ENCODE assay signal across 21 cellular contexts in the genomic region with DNA sequence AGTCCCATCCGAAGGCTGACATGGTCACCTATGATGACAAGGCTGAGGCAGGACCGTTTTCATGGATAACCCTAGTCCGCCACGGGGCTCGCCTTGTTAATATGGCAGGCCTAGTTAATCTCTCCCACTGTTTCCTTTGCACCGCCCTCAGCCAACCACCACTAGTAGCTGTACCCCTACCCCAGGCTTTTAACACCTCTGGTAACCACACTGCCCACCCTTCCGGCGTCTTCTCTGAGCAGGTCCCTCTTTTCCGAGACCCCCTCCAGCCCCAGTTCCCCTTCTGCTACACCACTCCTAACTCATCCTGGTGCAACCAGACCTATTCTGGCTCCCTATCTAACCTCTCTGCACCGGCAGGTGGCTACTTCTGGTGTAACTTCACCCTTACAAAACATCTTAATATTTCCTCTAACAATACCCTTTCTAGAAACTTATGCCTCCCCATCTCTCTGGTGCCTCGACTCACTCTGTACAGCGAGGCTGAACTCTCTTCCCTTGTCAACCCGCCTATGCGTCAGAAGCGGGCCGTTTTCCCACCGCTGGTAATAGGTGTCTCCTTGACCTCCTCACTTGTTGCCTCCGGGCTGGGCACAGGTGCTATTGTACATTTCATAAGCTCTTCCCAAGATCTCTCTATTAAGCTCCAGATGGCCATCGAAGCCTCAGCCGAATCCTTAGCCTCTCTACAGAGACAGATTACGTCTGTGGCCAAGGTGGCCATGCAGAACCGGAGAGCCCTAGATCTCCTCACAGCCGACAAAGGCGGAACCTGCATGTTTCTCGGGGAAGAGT.
DNase-seq lines count a peak whose midpoint lies in the region; ATAC-seq, FAIRE-seq and TF ChIP-seq lines count a peak whose summit lies in the region.
"Had no signal": no experiment of that assay in that cellular context is flagged by ENCODE, and none has a peak within 500 bp of the region (broad histone marks: within the 10 kb centered on the region; RNA-seq: fewer than 3 reads in every experiment).

No MANE protein-coding gene starts in this region.

- no peaks in the 10 kb centered on the region for H3K36me3 Mint-ChIP-seq in IgD-negative memory B cell
- peaks cover 2% of the 10 kb centered on the region for H3K36me3 Mint-ChIP-seq in astrocyte (ENCODE audit: low read depth, unreplicated experiment)
- H3K36me3 Mint-ChIP-seq in neural progenitor cell = peaks cover 35% of the 10 kb centered on the region
- peaks cover 1 to 8% of the 10 kb centered on the region in 2 donors for H3K36me3 Mint-ChIP-seq in activated T-cell treated with anti-CD3 and anti-CD28 coated beads, Interleukin-2, amount 50 U/mL, for 72 hours (ENCODE audit: insufficient read depth in 2 of 2)
- peaks cover 30% of the 10 kb centered on the region for H3K36me3 Mint-ChIP-seq in glutamatergic neuron (ENCODE audit: unreplicated experiment)
- H3K36me3 Mint-ChIP-seq: CD4-positive, CD25-positive, alpha-beta regulatory T cell had no signal

- H3K9ac ChIP-seq in astrocyte (ENCODE audit: low read length) = no peak overlapping the region
- H3K9ac ChIP-seq in neural progenitor cell = no peak overlapping the region

- H3K27me3 ChIP-seq in astrocyte (ENCODE audit: insufficient read depth, low read length) (no peaks in the 10 kb centered on the region), neural progenitor cell (no peaks in the 10 kb centered on the region)
- H3K27me3 ChIP-seq: BE2C had no signal

- no peaks in the 10 kb centered on the region for H3K27me3 Mint-ChIP-seq in IgD-negative memory B cell
- no peaks in the 10 kb centered on the region for H3K27me3 Mint-ChIP-seq in astrocyte (ENCODE audit: low read depth, unreplicated experiment)
- peaks cover 13% of the 10 kb centered on the region for H3K27me3 Mint-ChIP-seq in neural progenitor cell (ENCODE audit: insufficient read depth, low read depth)
- peaks cover 12% of the 10 kb centered on the region for H3K27me3 Mint-ChIP-seq in activated T-cell treated with anti-CD3 and anti-CD28 coated beads, Interleukin-2, amount 50 U/mL, for 72 hours (ENCODE audit: low read depth)
- peaks cover 12% of the 10 kb centered on the region for H3K27me3 Mint-ChIP-seq in glutamatergic neuron (ENCODE audit: unreplicated experiment)
- H3K27me3 Mint-ChIP-seq: CD4-positive, CD25-positive, alpha-beta regulatory T cell had no signal

- H3K4me1 Mint-ChIP-seq in IgD-negative memory B cell (peaks cover 0 to 2% (median 0%) of the 10 kb centered on the region in 3 donors), astrocyte (ENCODE audit: low read depth, unreplicated experiment) (no peaks in the 10 kb centered on the region), neural progenitor cell (no peaks in the 10 kb centered on the region), glutamatergic neuron (ENCODE audit: low read depth, unreplicated experiment) (no peaks in the 10 kb centered on the region)
- H3K4me1 Mint-ChIP-seq in activated T-cell treated with anti-CD3 and anti-CD28 coated beads, Interleukin-2, amount 50 U/mL, for 72 hours (ENCODE audit: low read depth) = no peaks in the 10 kb centered on the region
- H3K4me1 Mint-ChIP-seq: CD4-positive, CD25-positive, alpha-beta regulatory T cell had no signal

- H2AFZ ChIP-seq in astrocyte (ENCODE audit: low read depth, low read length) (no peak overlapping the region), neural progenitor cell (replicated peaks) (no peak overlapping the region)

- H3K4me3 Mint-ChIP-seq in IgD-negative memory B cell = peak overlapping the region in 1 of 4 donors; percentile 49
- H3K4me3 Mint-ChIP-seq in astrocyte (ENCODE audit: unreplicated experiment) = no peak overlapping the region
- H3K4me3 Mint-ChIP-seq in neural progenitor cell = no peak overlapping the region
- no peak overlapping the region for H3K4me3 Mint-ChIP-seq in activated T-cell treated with anti-CD3 and anti-CD28 coated beads, Interleukin-2, amount 50 U/mL, for 72 hours
- H3K4me3 Mint-ChIP-seq in glutamatergic neuron (ENCODE audit: unreplicated experiment) = no peak overlapping the region
- H3K4me3 Mint-ChIP-seq: CD4-positive, CD25-positive, alpha-beta regulatory T cell; HFFc6 had no signal

- H3K4me1 ChIP-seq in astrocyte (ENCODE audit: insufficient read depth, low read length) (no peaks in the 10 kb centered on the region), neural progenitor cell (no peaks in the 10 kb centered on the region)
- H3K4me1 ChIP-seq: BE2C, Caco-2 had no signal

- H3K36me3 ChIP-seq in astrocyte (ENCODE audit: insufficient read depth, low read length) (no peaks in the 10 kb centered on the region), neural progenitor cell (no peaks in the 10 kb centered on the region)
- H3K36me3 ChIP-seq: BE2C had no signal

- H3K9me3 Mint-ChIP-seq in IgD-negative memory B cell (peaks cover 0 to 10% (median 3%) of the 10 kb centered on the region in 3 donors), astrocyte (ENCODE audit: unreplicated experiment) (peaks cover 21% of the 10 kb centered on the region), neural progenitor cell (peaks cover 63% of the 10 kb centered on the region), glutamatergic neuron (ENCODE audit: unreplicated experiment) (peaks cover 13% of the 10 kb centered on the region)
- H3K9me3 Mint-ChIP-seq in activated T-cell treated with anti-CD3 and anti-CD28 coated beads, Interleukin-2, amount 50 U/mL, for 72 hours = peaks cover 10% of the 10 kb centered on the region in 2 donors

- H3K4me3 ChIP-seq in astrocyte (ENCODE audit: insufficient read depth, low read depth, low read length) (no peak overlapping the region), neural progenitor cell (no peak overlapping the region)

- no peak for TF ChIP-seq CTCF in astrocyte (IDR thresholded peaks at IDR 0.05; ENCODE audit: insufficient read depth, low read depth, low read length)
- no peak for TF ChIP-seq CTCF in neural progenitor cell (IDR thresholded peaks at IDR 0.05)
- no peak for TF ChIP-seq CTCF in glutamatergic neuron (IDR thresholded peaks at IDR 0.05; ENCODE audit: partially characterized antibody, unreplicated experiment)

- DNase-seq in astrocyte (ENCODE audit: low read depth) (no peak), neural progenitor cell (ENCODE audit: low spot score) (no peak), T-helper 2 cell (no peak), glutamatergic neuron (no peak)
- DNase-seq in activated T-cell treated with anti-CD3 and anti-CD28 coated beads, Interleukin-2, amount 50 U/mL, for 72 hours = no peak
- DNase-seq: ACHN; BE2C; C1 segment of cervical spinal cord; Caco-2; CD4-positive, CD25-positive, alpha-beta regulatory T cell; GOT3; H7; HFFc6 had no signal

- no peak overlapping the region for H3K27ac ChIP-seq in astrocyte (ENCODE audit: low read depth, low read length)
- H3K27ac ChIP-seq in neural progenitor cell = no peak overlapping the region

- peak; percentile 41 for FAIRE-seq in astrocyte (lab: Jason Lieb, UNC)
- FAIRE-seq: A204.1, D721Med, G401.6, GM12892, GM18507, HepG2 had no signal

- no peaks in the 10 kb centered on the region for H4K20me1 ChIP-seq in astrocyte (ENCODE audit: insufficient read depth, low read length)
- H4K20me1 ChIP-seq in neural progenitor cell (ENCODE audit: low read depth) = no peaks in the 10 kb centered on the region

- ATAC-seq in activated T-cell treated with anti-CD3 and anti-CD28 coated beads, Interleukin-2, amount 50 U/mL, for 72 hours (replicated peaks in 1 of 2) = no peak
- ATAC-seq: HCT116, HepG2 had no signal

- no peaks in the 10 kb centered on the region for H3K79me2 ChIP-seq in astrocyte (ENCODE audit: insufficient read depth, low read length)
- H3K79me2 ChIP-seq in neural progenitor cell (ENCODE audit: low read depth) = no peaks in the 10 kb centered on the region

- H3K27ac Mint-ChIP-seq in IgD-negative memory B cell = peak overlapping the region in 2 of 3 donors; percentile 43 to 48
- no peak overlapping the region for H3K27ac Mint-ChIP-seq in astrocyte (ENCODE audit: unreplicated experiment)
- H3K27ac Mint-ChIP-seq in neural progenitor cell = peak overlapping the region; percentile 8
- no peak overlapping the region for H3K27ac Mint-ChIP-seq in activated T-cell treated with anti-CD3 and anti-CD28 coated beads, Interleukin-2, amount 50 U/mL, for 72 hours
- no peak overlapping the region for H3K27ac Mint-ChIP-seq in glutamatergic neuron (ENCODE audit: unreplicated experiment)
- H3K27ac Mint-ChIP-seq: CD4-positive, CD25-positive, alpha-beta regulatory T cell; HFFc6 had no signal

- H3K9me3 ChIP-seq in astrocyte (ENCODE audit: insufficient read depth, low read depth, low read length) = no peaks in the 10 kb centered on the region
- no peaks in the 10 kb centered on the region for H3K9me3 ChIP-seq in neural progenitor cell (ENCODE audit: low read depth)
- H3K9me3 ChIP-seq: BE2C, Caco-2 had no signal

- H3F3A ChIP-seq in neural progenitor cell (ENCODE audit: low read depth) = no peaks in the 10 kb centered on the region

- H3K4me2 ChIP-seq in astrocyte (ENCODE audit: low read length) (no peak overlapping the region), neural progenitor cell (no peak overlapping the region)

Comparison
In these comparisons a context has a peak if more than half of its experiments do, and no peak if none do; other contexts are left out.
1. H3K27ac Mint-ChIP-seq: peak in IgD-negative memory B cell (2 of 3) and neural progenitor cell (single experiment); none in astrocyte (single experiment), activated T-cell treated with anti-CD3 and anti-CD28 coated beads, Interleukin-2, amount 50 U/mL, for 72 hours (single experiment) and glutamatergic neuron (single experiment).